In genomic region chr21:31509108-31510017, GRCh38 we compare ENCODE assay signal across 9 cellular contexts.
DNase-seq lines count a peak whose midpoint lies in the region; ATAC-seq and TF ChIP-seq lines count a peak whose summit lies in the region.
"Had no signal": no experiment of that assay in that cellular context is flagged by ENCODE, and none has a peak within 500 bp of the region (broad histone marks: within the 10 kb centered on the region; RNA-seq: fewer than 3 reads in every experiment).

No MANE protein-coding gene starts in this region.

- H3K27me3 Mint-ChIP-seq in nephron progenitor cell (ENCODE audit: low read depth, poor library complexity): no peaks in the 10 kb centered on the region

- H3K9me3 Mint-ChIP-seq in nephron progenitor cell: no peaks in the 10 kb centered on the region

- H3K4me3 ChIP-seq in BE2C (ENCODE audit: low read depth, low read length): no peak overlapping the region

- no peaks in the 10 kb centered on the region for H3K36me3 ChIP-seq in BE2C

- peak; percentile 36; the same call in 1 of the 2 replicates for TF ChIP-seq CTCF in BE2C (IDR thresholded peaks at IDR 0.05; ENCODE audit: low read depth, low read length)
- TF ChIP-seq CTCF in nephron progenitor cell (IDR thresholded peaks at IDR 0.05): no peak

- H3K4me1 ChIP-seq in BE2C: no peaks in the 10 kb centered on the region

- H3K36me3 Mint-ChIP-seq in nephron progenitor cell (ENCODE audit: low read depth): peaks cover 25% of the 10 kb centered on the region

- H3K27me3 ChIP-seq in BE2C: no peaks in the 10 kb centered on the region

- ATAC-seq in GM19395 (IDR thresholded peaks at IDR 0.05; ENCODE audit: unreplicated experiment): peak; percentile 59
- ATAC-seq in GM21423 (IDR thresholded peaks at IDR 0.05; ENCODE audit: unreplicated experiment): no peak

- peak overlapping the region; percentile 72 for H3K27ac Mint-ChIP-seq in nephron progenitor cell

- DNase-seq in BE2C (peak; percentile 59), HUDEP-2 (lab: John Stamatoyannopoulos, UW; ENCODE audit: unreplicated experiment in 76 of 76) (peak in 55 of 76 experiments; percentile 5 to 78 (median 36)), T-helper 22 cell (ENCODE audit: low read depth) (peak; percentile 45), amniotic epithelial cell (ENCODE audit: low read depth) (peak; percentile 21), nephron progenitor cell (peak; percentile 15), NCI-H1930 (lab: John Stamatoyannopoulos, UW) (no peak)
- DNase-seq: left cardiac atrium had no signal

- peaks cover 59% of the 10 kb centered on the region for H3K4me1 Mint-ChIP-seq in nephron progenitor cell

- H3K4me3 Mint-ChIP-seq in nephron progenitor cell: no peak overlapping the region

- H3K9me3 ChIP-seq in BE2C: no peaks in the 10 kb centered on the region

Comparison
In these comparisons a context has a peak if more than half of its experiments do, and no peak if none do; other contexts are left out.
1. DNase-seq: peak in BE2C (single experiment), HUDEP-2 (55 of 76), T-helper 22 cell (single experiment), amniotic epithelial cell (single experiment) and nephron progenitor cell (single experiment); none in NCI-H1930 (0 of 2).